In the genomic region with DNA sequence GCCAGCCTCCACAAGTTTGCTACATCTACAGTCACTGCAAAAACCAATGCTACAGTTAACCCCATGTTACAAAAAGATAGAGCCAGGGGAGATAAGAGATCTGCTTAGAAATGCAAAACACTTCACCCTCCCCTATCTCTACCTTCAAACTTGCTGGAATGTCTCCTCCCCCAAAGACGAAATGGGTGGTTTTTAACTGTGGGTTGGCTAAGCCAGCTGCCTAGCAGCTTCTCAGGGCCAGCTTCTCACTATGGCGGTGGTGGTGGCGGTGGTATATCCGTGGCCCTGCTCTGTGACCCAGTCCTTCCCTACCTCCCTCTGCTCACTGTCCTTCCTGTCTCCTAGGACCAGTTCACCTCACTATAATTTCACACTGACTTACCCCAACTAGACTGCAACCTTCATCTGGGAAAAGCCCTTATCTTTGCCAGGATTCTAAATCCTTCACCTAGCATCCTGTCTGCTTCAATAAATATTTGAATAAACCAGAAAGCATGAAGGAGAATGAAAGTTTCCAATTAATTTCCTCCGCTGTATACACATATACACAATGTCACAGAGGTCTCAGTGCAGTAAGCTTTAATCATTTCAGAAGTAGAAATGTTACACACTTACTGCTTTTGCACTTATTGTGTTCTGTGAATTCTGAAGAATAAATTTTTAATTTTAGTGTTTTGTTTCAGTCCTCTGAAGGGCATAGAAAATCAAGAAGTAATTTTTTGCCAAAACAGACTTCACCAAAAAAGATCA, we compare ENCODE assay signal across 8 cellular contexts. TPM values are rescaled to one million over a fixed set of nuclear protein-coding genes. Genes with fewer than 3 reads are reported as not detected.
A peak's percentile ranks its signal among the peaks of the same experiment; 100 is the strongest.
DNase-seq lines count a peak whose midpoint lies in the region; ATAC-seq, FAIRE-seq and TF ChIP-seq lines count a peak whose summit lies in the region.

No MANE protein-coding gene starts in this region.

- no peak overlapping the region for H3K9ac ChIP-seq in BLaER1 treated with 17β-estradiol and CSF1 and Interleukin-3, amounts not matched to agents 10 nM and 100 nM

- no peak overlapping the region for H3K4me3 ChIP-seq in BLaER1 treated with 17β-estradiol and CSF1 and Interleukin-3, amounts not matched to agents 10 nM and 100 nM
- no peak overlapping the region for H3K4me3 ChIP-seq in small intestine (ENCODE audit: low read depth in 1 of 2, low read length in 2 of 2)

- peaks cover 21 to 51% (median 28%) of the 10 kb centered on the region in 10 experiments for H3K4me1 ChIP-seq in BLaER1 treated with 17β-estradiol and CSF1 and Interleukin-3, amounts not matched to agents 10 nM and 100 nM
- H3K4me1 ChIP-seq in small intestine (ENCODE audit: control insufficient read depth in 2 of 2, insufficient read depth in 1 of 2, low read depth in 1 of 2, low read length in 1 of 2) = no peaks in the 10 kb centered on the region

- FAIRE-seq in small intestine (lab: Jason Lieb, UNC) = no peak

- in situ Hi-C loops in GM13977 (cut with MboI; ENCODE audit: low pct_unique_long_range_greater_than_20kb, low sequenced_read_pairs, unreplicated experiment) = no loop called here

- H3K27me3 ChIP-seq in BLaER1 treated with 17β-estradiol and CSF1 and Interleukin-3, amounts not matched to agents 10 nM and 100 nM = no peaks in the 10 kb centered on the region
- H3K27me3 ChIP-seq in small intestine (ENCODE audit: control insufficient read depth in 2 of 2, insufficient read depth in 2 of 2, low read length in 2 of 2) = no peaks in the 10 kb centered on the region

- DNase-seq in HT-29 (ENCODE audit: low spot score) (peak; percentile 4), small intestine (peak; percentile 21), globus pallidus (ENCODE audit: low spot score) (no peak), GM13977 (ENCODE audit: low spot score) (no peak), anterior cingulate cortex (lab: John Stamatoyannopoulos, UW) (no peak)
- peak; percentile 31 for DNase-seq in activated T-cell treated with anti-CD3 and anti-CD28 coated beads, Interleukin-2, amount 50 U/mL, for 1 hour

- peaks cover 0 to 13% (median 0%) of the 10 kb centered on the region in 11 experiments; a peak in 8 of 22 replicates for H3K9me3 ChIP-seq in BLaER1 treated with 17β-estradiol and CSF1 and Interleukin-3, amounts not matched to agents 10 nM and 100 nM (replicated peaks in 1 of 11)
- no peaks in the 10 kb centered on the region for H3K9me3 ChIP-seq in small intestine (ENCODE audit: control insufficient read depth, low read depth)

- no peak for TF ChIP-seq CTCF in GM13977 (IDR thresholded peaks at IDR 0.05; ENCODE audit: extremely low read depth, insufficient read depth, missing control alignments)

- peak overlapping the region in 2 of 11 experiments; percentile 0 to 28; a peak in 2 of 22 replicates for H3K27ac ChIP-seq in BLaER1 treated with 17β-estradiol and CSF1 and Interleukin-3, amounts not matched to agents 10 nM and 100 nM
- H3K27ac ChIP-seq in small intestine (ENCODE audit: low read depth in 1 of 2, low read length in 1 of 2) = peak overlapping the region in 1 of 2 donors; percentile 34

- peak; percentile 52 for ATAC-seq in GM21360 (IDR thresholded peaks at IDR 0.05; ENCODE audit: unreplicated experiment)

- 39 to 75% (median 61%) methylated on average over 5 of the region's 5 CpGs for WGBS in small intestine, 3 donors

- H4K20me1 ChIP-seq in BLaER1 treated with 17β-estradiol and CSF1 and Interleukin-3, amounts not matched to agents 10 nM and 100 nM = peaks cover 0 to 48% (median 11%) of the 10 kb centered on the region in 11 experiments; a peak in 12 of 22 replicates

- peak overlapping the region; percentile 14 to 63 (median 40); a peak in 21 of 22 replicates for H3K4me2 ChIP-seq in BLaER1 treated with 17β-estradiol and CSF1 and Interleukin-3, amounts not matched to agents 10 nM and 100 nM

- H3K36me3 ChIP-seq in BLaER1 treated with 17β-estradiol and CSF1 and Interleukin-3, amounts not matched to agents 10 nM and 100 nM = peaks cover 0 to 24% (median 6%) of the 10 kb centered on the region in 11 experiments; a peak in 9 of 22 replicates
- H3K36me3 ChIP-seq in small intestine (ENCODE audit: control insufficient read depth in 2 of 2, insufficient read depth in 2 of 2, low read length in 2 of 2) = no peaks in the 10 kb centered on the region

RNA-seq across cellular contexts. Expression of gene SH3KBP1, which starts 46.3 kb away (rescaled TPM):
- total RNA-seq in HT-29 (2014; rRNA removed; shearing (Covaris generic)) = 22.5 and 24.8 TPM in 2 replicates
- polyA plus RNA-seq in small intestine = 10 to 100 TPM in 1 of 3 donors, 1 to 10 TPM in 2; 6.3 to 15.9 (median 7.3) TPM

Comparison
In these comparisons a context has a peak if more than half of its experiments do, and no peak if none do; other contexts are left out.
1. DNase-seq: peak in HT-29 (single experiment), activated T-cell treated with anti-CD3 and anti-CD28 coated beads, Interleukin-2, amount 50 U/mL, for 1 hour (single experiment) and small intestine (single experiment); none in globus pallidus (single experiment), GM13977 (single experiment) and anterior cingulate cortex (0 of 58).